ENCODE assay signal across 1 cellular context in genomic region chr12:130162771-130163460, GRCh38.
TF ChIP-seq lines count a peak whose summit lies in the region.

No MANE protein-coding gene starts in this region.

TF ChIP-seq in SK-N-SH, 30 proteins besides CTCF, POLR2A, EP300 and RAD21 (continued from another document):
- no peak for TF ChIP-seq REST (IDR thresholded peaks at IDR 0.05; ENCODE audit: low read depth, low read length)
